16 cellular contexts compared by ENCODE assay signal in the genomic region with DNA sequence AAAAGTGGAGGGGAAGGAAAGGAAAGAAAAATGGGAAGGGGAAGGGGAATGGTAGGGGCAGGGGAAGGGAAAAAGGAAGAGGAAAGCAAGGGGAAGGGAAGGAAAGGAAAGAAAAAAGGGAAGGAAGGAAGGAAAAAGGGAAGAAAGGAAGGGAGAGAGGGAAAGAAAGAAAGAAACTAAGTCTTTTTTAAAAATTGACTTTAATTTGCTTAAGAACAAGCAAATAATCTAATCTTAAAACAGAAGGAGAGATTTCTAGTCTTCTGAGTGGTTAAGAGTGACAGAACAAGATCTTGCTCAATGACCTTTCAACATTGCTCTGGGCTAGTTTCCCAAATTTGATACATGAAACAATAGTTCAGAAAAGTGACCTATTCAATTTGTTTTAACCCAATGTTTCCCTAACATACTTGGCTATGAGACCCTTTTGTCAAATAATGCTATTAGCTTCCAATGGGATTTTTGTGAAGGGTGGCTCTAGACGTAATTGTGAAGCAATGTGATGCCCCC.
"Had no signal": no experiment of that assay in that cellular context is flagged by ENCODE, and none has a peak within 500 bp of the region (broad histone marks: within the 10 kb centered on the region; RNA-seq: fewer than 3 reads in every experiment).

No MANE protein-coding gene starts in this region.

- H3K27ac Mint-ChIP-seq: activated T-helper 17 cell treated with anti-CD3 and anti-CD28 coated beads, Interleukin-2, amount 50 U/mL, for 72 hours; memory B cell; natural killer cell; stimulated activated naive CD8-positive, alpha-beta T cell treated with anti-CD3 and anti-CD28 coated beads, Interleukin-15, Interleukin-2, amounts not matched to agents 100 ng/mL and 50 ng/mL, for 24 hours; T-helper 1 cell treated with Interleukin-12 subunit alpha and Interleukin-12 subunit beta and Interleukin-4 antibody, amounts not matched to agents 30 μg/mL and 1 μg/mL, for 36 hours; WTC11 had no signal

- H3K27ac ChIP-seq: uterus had no signal

- H3K4me1 ChIP-seq: sigmoid colon, uterus had no signal

- H3K27me3 Mint-ChIP-seq: activated T-helper 17 cell treated with anti-CD3 and anti-CD28 coated beads, Interleukin-2, amount 50 U/mL, for 72 hours; brain; stimulated activated naive CD8-positive, alpha-beta T cell treated with anti-CD3 and anti-CD28 coated beads, Interleukin-15, Interleukin-2, amounts not matched to agents 100 ng/mL and 50 ng/mL, for 24 hours had no signal

- H3K27me3 ChIP-seq: dorsolateral prefrontal cortex, esophagus squamous epithelium, hepatocyte, sigmoid colon, uterus had no signal

- H3K4me3 ChIP-seq: dorsolateral prefrontal cortex, esophagus squamous epithelium, hepatocyte, sigmoid colon, uterus had no signal

- H3K36me3 ChIP-seq: esophagus squamous epithelium, sigmoid colon, uterus had no signal

- H3K9me3 ChIP-seq: esophagus squamous epithelium, sigmoid colon, uterus had no signal

- H3K9me3 Mint-ChIP-seq: activated T-helper 17 cell treated with anti-CD3 and anti-CD28 coated beads, Interleukin-2, amount 50 U/mL, for 72 hours; memory B cell; natural killer cell; stimulated activated naive CD8-positive, alpha-beta T cell treated with anti-CD3 and anti-CD28 coated beads, Interleukin-15, Interleukin-2, amounts not matched to agents 100 ng/mL and 50 ng/mL, for 24 hours; T-helper 1 cell treated with Interleukin-12 subunit alpha and Interleukin-12 subunit beta and Interleukin-4 antibody, amounts not matched to agents 30 μg/mL and 1 μg/mL, for 36 hours had no signal

- H3K36me3 Mint-ChIP-seq: brain, memory B cell, natural killer cell, WTC11 had no signal

- H3K4me3 Mint-ChIP-seq: activated T-helper 17 cell treated with anti-CD3 and anti-CD28 coated beads, Interleukin-2, amount 50 U/mL, for 72 hours; brain; memory B cell; natural killer cell; stimulated activated naive CD8-positive, alpha-beta T cell treated with anti-CD3 and anti-CD28 coated beads, Interleukin-15, Interleukin-2, amounts not matched to agents 100 ng/mL and 50 ng/mL, for 24 hours; T-helper 1 cell treated with Interleukin-12 subunit alpha and Interleukin-12 subunit beta and Interleukin-4 antibody, amounts not matched to agents 30 μg/mL and 1 μg/mL, for 36 hours; WTC11 had no signal

- ATAC-seq: activated T-helper 17 cell treated with anti-CD3 and anti-CD28 coated beads, Interleukin-2, amount 50 U/mL, for 72 hours; natural killer cell had no signal

- H3K4me1 Mint-ChIP-seq: activated T-helper 17 cell treated with anti-CD3 and anti-CD28 coated beads, Interleukin-2, amount 50 U/mL, for 72 hours; memory B cell; natural killer cell had no signal

- DNase-seq: activated CD4-positive, alpha-beta T cell treated with anti-CD3 and anti-CD28 coated beads for 48 hours; activated naive CD4-positive, alpha-beta T cell treated with anti-CD3 and anti-CD28 coated beads, Interleukin-2, amount 50 U/mL, for 16 hours; amniotic stem cell; dorsolateral prefrontal cortex; esophagus squamous epithelium; natural killer cell; sigmoid colon; stimulated activated CD4-positive, alpha-beta T cell treated with anti-CD3 and anti-CD28 coated beads, Interleukin-4, amount 100 ng/mL, for 24 hours; uterus had no signal
